Comparison of ENCODE assay signal across 29 cellular contexts in the genomic region with DNA sequence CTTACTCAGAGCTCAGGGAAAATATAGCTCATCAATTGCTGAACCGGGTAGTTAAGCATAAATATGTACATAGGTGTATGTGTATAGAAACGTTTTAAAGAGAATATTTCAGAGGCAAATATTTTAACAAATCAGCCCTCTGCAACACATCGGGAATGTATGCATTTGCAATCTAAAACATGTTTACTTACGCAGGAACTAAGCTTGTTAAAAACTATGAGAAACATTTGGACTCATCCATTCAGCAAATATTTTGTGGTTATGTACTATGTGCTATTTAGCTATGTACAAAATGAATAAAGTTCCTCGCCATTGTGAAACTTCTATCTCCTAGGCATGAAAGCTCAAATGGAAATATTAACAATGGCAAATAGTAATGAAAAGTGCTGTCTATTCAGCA.
DNase-seq lines count a peak whose midpoint lies in the region; ATAC-seq and TF ChIP-seq lines count a peak whose summit lies in the region.
"Had no signal": no experiment of that assay in that cellular context is flagged by ENCODE, and none has a peak within 500 bp of the region (broad histone marks: within the 10 kb centered on the region; RNA-seq: fewer than 3 reads in every experiment).

No MANE protein-coding gene starts in this region.

- H3K27me3 ChIP-seq in adipocyte (replicated peaks; ENCODE audit: control insufficient read depth, insufficient read depth, low read length), result peaks cover under 1% of the 10 kb centered on the region
- H3K27me3 ChIP-seq: cardiac muscle cell, esophagus muscularis mucosa, hepatocyte, upper lobe of right lung had no signal

- no peak overlapping the region for H3K4me3 ChIP-seq in adipocyte (ENCODE audit: low read length)
- H3K4me3 ChIP-seq: cardiac muscle cell, esophagus muscularis mucosa, hepatocyte, upper lobe of right lung had no signal

- H3K9me3 ChIP-seq in adipocyte (ENCODE audit: control insufficient read depth, low read length), result peaks cover 8% of the 10 kb centered on the region
- H3K9me3 ChIP-seq: upper lobe of right lung had no signal

- peak overlapping the region; percentile 56 for H3K27ac ChIP-seq in 22Rv1
- H3K27ac ChIP-seq: cardiac muscle cell, esophagus muscularis mucosa, hepatocyte, upper lobe of right lung had no signal

- no peak for TF ChIP-seq CTCF in 22Rv1 (IDR thresholded peaks at IDR 0.05)

- H3K36me3 ChIP-seq in adipocyte (ENCODE audit: control insufficient read depth, insufficient read depth, low read length, severe bottlenecking), result no peaks in the 10 kb centered on the region
- H3K36me3 ChIP-seq: cardiac muscle cell, esophagus muscularis mucosa, upper lobe of right lung had no signal

- no peak for TF ChIP-seq POLR2A in GM18505 (IDR thresholded peaks at IDR 0.05; ENCODE audit: borderline replicate concordance, extremely low read depth, insufficient read depth, insufficient read length)

- peaks cover 11% of the 10 kb centered on the region for H3K4me1 ChIP-seq in adipocyte (ENCODE audit: control insufficient read depth, insufficient read depth, low read length)
- H3K4me1 ChIP-seq: esophagus muscularis mucosa had no signal

- no peak overlapping the region for H3K9ac ChIP-seq in adipocyte (ENCODE audit: low read length)

- DNase-seq in GM04503 (ENCODE audit: low read depth) (peak; percentile 48), adipocyte (ENCODE audit: low read depth) (peak; percentile 83), fibroblast of gingiva (ENCODE audit: low read depth) (peak; percentile 82), HPDE6-E6E7 (ENCODE audit: extremely low spot score) (no peak), DMS 273 (lab: John Stamatoyannopoulos, UW; ENCODE audit: unreplicated experiment) (no peak)
- DNase-seq: 8988T; activated CD8-positive, alpha-beta T cell treated with anti-CD3 and anti-CD28 coated beads for 36 hours; activated naive CD4-positive, alpha-beta T cell treated with anti-CD3 and anti-CD28 coated beads, Interleukin-2, amount 50 U/mL, for 16 hours; CD8-positive, alpha-beta T cell; cortex of kidney; effector memory CD8-positive, alpha-beta T cell; mammary epithelial cell; NCI-H1048; NCI-H2107; NCI-H345; NCI-H69; SHP77; stimulated activated naive B cell treated with anti-CD40 and anti-IgM and Interleukin-4, amounts not matched to agents 10 μg/mL and 1 μg/mL and 100 μg/mL, for 72 hours; substantia nigra; upper lobe of right lung had no signal

- ATAC-seq in GM18505 (IDR thresholded peaks at IDR 0.05; ENCODE audit: unreplicated experiment) (no peak), HG02642 (IDR thresholded peaks at IDR 0.05; ENCODE audit: poor library complexity, unreplicated experiment) (no peak)
- ATAC-seq: activated CD8-positive, alpha-beta T cell treated with anti-CD3 and anti-CD28 coated beads for 36 hours; activated T-helper 17 cell treated with anti-CD3 and anti-CD28 coated beads, Interleukin-2, amount 50 U/mL, for 72 hours; CD8-positive, alpha-beta T cell; effector memory CD8-positive, alpha-beta T cell; HCT116; Panc1; stimulated activated naive B cell treated with anti-CD40 and anti-IgM and Interleukin-4, amounts not matched to agents 10 μg/mL and 1 μg/mL and 100 μg/mL, for 72 hours; upper lobe of right lung had no signal

Comparison
In these comparisons a context has a peak if more than half of its experiments do, and no peak if none do; other contexts are left out.
1. DNase-seq: peak in GM04503 (single experiment), adipocyte (single experiment) and fibroblast of gingiva (single experiment); none in HPDE6-E6E7 (single experiment) and DMS 273 (single experiment).